In the genomic region with DNA sequence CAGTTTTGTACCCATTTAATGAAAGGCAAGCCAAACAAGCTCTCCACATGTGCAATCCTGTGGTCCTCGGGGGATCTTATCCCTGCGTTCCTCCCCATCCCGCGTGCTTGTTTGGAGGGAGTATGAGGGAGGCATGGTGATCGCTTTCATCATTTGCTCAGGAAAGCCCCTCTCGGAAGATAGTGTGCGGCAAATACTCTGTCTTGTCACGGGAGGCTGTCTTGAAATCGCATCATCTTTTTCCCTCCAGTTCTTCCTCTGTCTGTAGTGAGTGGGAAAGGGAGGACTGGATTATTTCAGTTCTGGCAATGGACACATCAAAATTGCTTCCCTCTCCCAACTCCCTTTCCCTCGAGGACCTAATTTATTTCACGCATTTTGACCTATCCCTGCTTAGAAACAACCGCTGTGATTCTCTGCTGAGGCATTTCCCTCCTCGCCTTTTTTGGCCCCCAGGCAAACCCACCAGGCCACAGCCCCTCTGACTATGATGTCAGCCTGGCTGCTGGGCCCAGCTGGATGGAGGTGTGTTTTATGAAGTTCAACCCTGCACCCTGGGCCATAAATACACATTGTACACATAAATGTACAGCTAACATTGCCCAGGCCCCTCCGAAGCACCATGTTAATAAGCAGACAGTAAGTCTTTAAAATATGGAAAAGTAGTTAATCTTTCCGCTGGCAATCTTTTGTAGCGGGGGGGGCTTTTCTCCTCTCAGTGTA, we compare ENCODE assay signal across 15 cellular contexts.
"Had no signal": no experiment of that assay in that cellular context is flagged by ENCODE, and none has a peak within 500 bp of the region (broad histone marks: within the 10 kb centered on the region; RNA-seq: fewer than 3 reads in every experiment).

No MANE protein-coding gene starts in this region.

- H3K27ac ChIP-seq: brain microvascular endothelial cell, left lung had no signal

- H3K4me3 ChIP-seq: left lung had no signal

- H3K27me3 ChIP-seq: brain microvascular endothelial cell, left lung had no signal

- H3K36me3 ChIP-seq: brain microvascular endothelial cell, left lung had no signal

- H3K4me1 ChIP-seq: left lung had no signal

- H3K9me3 ChIP-seq: left lung had no signal

- DNase-seq: activated CD4-positive, alpha-beta T cell treated with anti-CD3 and anti-CD28 coated beads for 4 hours; activated CD8-positive, alpha-beta T cell treated with anti-CD3 and anti-CD28 coated beads for 36 hours; activated effector memory CD4-positive, alpha-beta T cell treated with Interleukin-2 at 50 U/mL for 16 hours; activated T-cell treated with anti-CD3 and anti-CD28 coated beads, Interleukin-2, amount 50 U/mL, for 4 hours; amygdala; brain microvascular endothelial cell; cerebellar nuclear complex; effector memory CD4-positive, alpha-beta T cell; left lung; mammary epithelial cell; naive thymus-derived CD8-positive, alpha-beta T cell; retina; small intestine; stimulated activated naive CD8-positive, alpha-beta T cell treated with anti-CD3 and anti-CD28 coated beads, Interleukin-15, amount 100 ng/mL, for 72 hours; SW 1271 had no signal
